9 cellular contexts compared by ENCODE assay signal in the genomic region with DNA sequence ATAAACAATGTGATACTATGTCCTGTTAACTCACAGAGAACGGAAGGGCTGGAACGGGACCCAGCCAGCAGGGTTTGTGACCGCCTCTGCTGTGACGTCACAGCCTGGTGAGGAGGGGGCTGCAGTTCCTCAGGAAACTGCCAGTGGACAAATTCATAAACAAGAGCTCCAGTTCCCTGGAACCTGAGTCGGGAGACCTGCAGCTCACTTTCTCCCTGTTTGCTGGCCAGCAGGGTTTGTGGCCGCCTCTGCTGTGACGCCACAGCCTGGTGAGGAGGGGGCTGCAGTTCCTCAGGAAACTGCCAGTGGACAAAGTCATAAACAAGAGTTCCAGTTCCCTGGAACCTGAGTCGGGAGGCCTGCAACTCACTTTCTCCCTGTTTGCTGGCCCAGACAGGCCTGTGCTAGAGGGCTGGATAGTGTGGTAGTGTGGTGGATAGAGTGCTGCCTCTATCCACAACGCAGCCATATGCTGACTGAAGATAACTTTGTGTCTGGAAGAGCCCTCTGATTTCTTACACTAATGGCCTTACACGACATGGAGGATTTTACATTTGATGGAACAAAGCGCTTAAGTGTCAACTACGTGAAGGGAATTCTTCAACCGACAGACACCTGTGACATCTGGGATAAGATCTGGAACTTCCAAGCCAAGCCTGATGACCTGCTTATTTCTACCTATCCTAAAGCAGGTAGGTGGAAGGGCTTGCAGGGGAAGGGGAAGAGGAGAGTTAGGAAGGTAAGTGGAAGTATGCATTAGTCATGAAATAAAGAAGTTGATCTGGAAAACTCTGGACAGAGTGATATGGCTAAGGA. TPM values are rescaled to one million over a fixed set of nuclear protein-coding genes. Genes with fewer than 3 reads are reported as not detected.
DNase-seq lines count a peak whose midpoint lies in the region; ATAC-seq, FAIRE-seq and TF ChIP-seq lines count a peak whose summit lies in the region.
"Had no signal": no experiment of that assay in that cellular context is flagged by ENCODE, and none has a peak within 500 bp of the region (broad histone marks: within the 10 kb centered on the region; RNA-seq: fewer than 3 reads in every experiment).

SULT1C4 (plus strand) TSS at position 140 of the 816 bp plus-strand sequence; CDS start at position 524, 384 bp downstream.

- CTCF ChIA-PET in Caco-2 (lab: Charles Lee) = no interaction called here
- CTCF ChIA-PET in K562 (lab: Yijun Ruan, JAX; ENCODE audit: low intra/inter-chr PET ratio) = no interaction called here
- CTCF ChIA-PET in activated naive CD4-positive, alpha-beta T cell treated with anti-CD3 and anti-CD28 coated beads for 36 hours (lab: Charles Lee) = interaction anchor here (1.1 kb wide), 1 partner anchor 14 kb away, joined by 3 read pairs; no protein-coding TSS in a partner anchor

- H3K27me3 Mint-ChIP-seq in Caco-2 (ENCODE audit: insufficient read depth, unreplicated experiment) = no peaks in the 10 kb centered on the region
- peaks cover 6% of the 10 kb centered on the region for H3K27me3 Mint-ChIP-seq in activated naive CD4-positive, alpha-beta T cell treated with anti-CD3 and anti-CD28 coated beads for 36 hours (ENCODE audit: low read depth)

- H3K9me1 ChIP-seq in K562 (ENCODE audit: control insufficient read depth, insufficient read depth, low read length) = no peaks in the 10 kb centered on the region

- H3K4me1 ChIP-seq in Caco-2 (no peaks in the 10 kb centered on the region), K562 (replicated peaks in 1 of 2; ENCODE audit: control insufficient read depth in 2 of 2, insufficient read depth in 2 of 2, low read length in 2 of 2) (peaks cover 5 to 8% of the 10 kb centered on the region in 2 experiments; a peak in 3 of 5 replicates)

- in situ Hi-C loops in K562 (cut with MboI) = no loop called here

- no peaks in the 10 kb centered on the region for H3K27me3 ChIP-seq in Caco-2 (replicated peaks; ENCODE audit: control insufficient read depth, insufficient read depth, low read length)
- no peaks in the 10 kb centered on the region for H3K27me3 ChIP-seq in K562 (ENCODE audit: control insufficient read depth in 2 of 2, insufficient read depth in 2 of 2, low read length in 2 of 2)

- H3K36me3 ChIP-seq in Caco-2 (ENCODE audit: control insufficient read depth, insufficient read depth, low read length) (no peaks in the 10 kb centered on the region), K562 (ENCODE audit: control insufficient read depth, insufficient read depth, low read length) (no peaks in the 10 kb centered on the region)

- H3K27ac ChIP-seq in K562 (ENCODE audit: extremely low read depth, low read depth, low read length) = 0 out of 3 replicates have a peak within 1 kb of the TSS, but pooled peaks have one; percentile 3

- peak within 1 kb of the TSS; percentile 70 for H3K27ac Mint-ChIP-seq in Caco-2 (ENCODE audit: unreplicated experiment)
- H3K27ac Mint-ChIP-seq in activated naive CD4-positive, alpha-beta T cell treated with anti-CD3 and anti-CD28 coated beads for 36 hours = no peak within 1 kb of the TSS

- H2AFZ ChIP-seq in K562 (ENCODE audit: low read depth, low read length) = peak within 1 kb of the TSS; percentile 82

- H3K4me1 Mint-ChIP-seq in Caco-2 (ENCODE audit: low read depth, unreplicated experiment) = peaks cover 19% of the 10 kb centered on the region
- H3K4me1 Mint-ChIP-seq in activated naive CD4-positive, alpha-beta T cell treated with anti-CD3 and anti-CD28 coated beads for 36 hours (ENCODE audit: low read depth) = peaks cover 3% of the 10 kb centered on the region

- TF ChIP-seq EP300 in K562 (IDR thresholded peaks at IDR 0.05; ENCODE audit: low read length) = no peak

- peak within 1 kb of the TSS; percentile 69 for H3K4me3 Mint-ChIP-seq in Caco-2 (ENCODE audit: unreplicated experiment)
- H3K4me3 Mint-ChIP-seq in activated naive CD4-positive, alpha-beta T cell treated with anti-CD3 and anti-CD28 coated beads for 36 hours = no peak within 1 kb of the TSS

- H3K9me3 Mint-ChIP-seq in Caco-2 (ENCODE audit: unreplicated experiment) = no peaks in the 10 kb centered on the region
- H3K9me3 Mint-ChIP-seq in activated naive CD4-positive, alpha-beta T cell treated with anti-CD3 and anti-CD28 coated beads for 36 hours = no peaks in the 10 kb centered on the region

- no peaks in the 10 kb centered on the region for H3K9me3 ChIP-seq in Caco-2
- no peaks in the 10 kb centered on the region for H3K9me3 ChIP-seq in K562 (replicated peaks; ENCODE audit: control insufficient read depth, insufficient read depth, low read depth, low read length)
- no peaks in the 10 kb centered on the region for H3K9me3 ChIP-seq in iPS-18c (ENCODE audit: control insufficient read depth, insufficient read depth, low read length)

- no peak for TF ChIP-seq RAD21 in K562 (CRISPR knock-in tag; conservative IDR thresholded peaks at IDR 0.05 in 1 of 2, IDR thresholded peaks at IDR 0.05 in 1 of 2)

- POLR2A ChIA-PET in Caco-2 (lab: Charles Lee) = no interaction called here
- POLR2A ChIA-PET in K562 (lab: Yijun Ruan, JAX) = no interaction called here

- TF ChIP-seq CTCF in Caco-2 (IDR thresholded peaks at IDR 0.05; ENCODE audit: insufficient read depth in 1 of 2, low read depth in 1 of 2, low read length in 1 of 2, severe bottlenecking in 1 of 2, unreplicated experiment in 1 of 2) (no peak), K562 (IDR thresholded peaks at IDR 0.05 in 2 of 3, conservative IDR thresholded peaks at IDR 0.05 in 1 of 3; ENCODE audit: insufficient read depth in 2 of 3, low read depth in 1 of 3, low read length in 3 of 3) (no peak)

- DNase-seq in Caco-2 = peak; percentile 42 to 53
- DNase-seq in K562 (ENCODE audit: extremely low read depth in 1 of 4, low spot score in 3 of 4) = peak in 2 of 4 experiments; percentile 29 to 37
- DNase-seq in pons (ENCODE audit: low spot score) = peak; percentile 45
- no peak for DNase-seq in activated naive CD4-positive, alpha-beta T cell treated with anti-CD3 and anti-CD28 coated beads for 36 hours
- DNase-seq in NCI-H1436 treated with DMSO at 0.1 percent for 48 hours (lab: John Stamatoyannopoulos, UW) = no peak
- DNase-seq in H54 (ENCODE audit: insufficient read length, low spot score) = no peak
- DNase-seq in NCI-H2107 (lab: John Stamatoyannopoulos, UW) = no peak
- DNase-seq: NCI-H1694 treated with DMSO at 0.1 percent for 48 hours had no signal

- ATAC-seq in K562 = peak; percentile 86

- intact Hi-C loops in Caco-2 (cut with micrococcal nuclease; ENCODE audit: unreplicated experiment) = loop anchor here (1.0 to 5.0 kb wide), 3 partner anchors 7 to 69 kb away; partner anchors contain the start of gene GCC2
- intact Hi-C loops in K562 (cut with micrococcal nuclease) = no loop called here
- intact Hi-C loops in activated naive CD4-positive, alpha-beta T cell treated with anti-CD3 and anti-CD28 coated beads for 36 hours (cut with micrococcal nuclease) = no loop called here

- no peaks in the 10 kb centered on the region for H3K79me2 ChIP-seq in K562 (ENCODE audit: control insufficient read depth, insufficient read depth, low read length)

- FAIRE-seq in K562 (lab: Jason Lieb, UNC) = peak; percentile 64
- no peak for FAIRE-seq in H54 (lab: Jason Lieb, UNC)

- peaks cover 6% of the 10 kb centered on the region for H3K36me3 Mint-ChIP-seq in Caco-2 (ENCODE audit: insufficient read depth, unreplicated experiment)
- H3K36me3 Mint-ChIP-seq in activated naive CD4-positive, alpha-beta T cell treated with anti-CD3 and anti-CD28 coated beads for 36 hours (ENCODE audit: low read depth) = no peaks in the 10 kb centered on the region

- BruUV-seq in Caco-2 (replicated peaks; lab: Mats Ljungman, UMichigan) (TSS peak; percentile 49), K562 (replicated peaks; lab: Mats Ljungman, UMichigan) (no TSS peak)

- peak within 1 kb of the TSS; percentile 19 to 71; a peak in 3 of 4 replicates for H3K9ac ChIP-seq in K562 (ENCODE audit: insufficient read depth in 1 of 2, low read depth in 2 of 2, low read length in 2 of 2)

- H3K4me2 ChIP-seq in K562 (ENCODE audit: insufficient read depth, low read length) = peak within 1 kb of the TSS; percentile 34; the same call in 1 of the 2 replicates

- no peak for TF ChIP-seq POLR2A in K562 (conservative IDR thresholded peaks at IDR 0.05)
- TF ChIP-seq POLR2A in H54 (IDR thresholded peaks at IDR 0.05; ENCODE audit: low read depth, low read length) = no peak

- H4K20me1 ChIP-seq in K562 (replicated peaks; ENCODE audit: control insufficient read depth, insufficient read depth, low read length) = no peaks in the 10 kb centered on the region

- 28% methylated on average over 12 of the region's 13 CpGs for WGBS in K562 (ENCODE audit: insufficient coverage, low coverage, missing lambda C conversion rate)

- H3K4me3 ChIP-seq in Caco-2 (ENCODE audit: low read depth, low read length) (peak within 1 kb of the TSS; percentile 25), K562 (no peak within 1 kb of the TSS), iPS-18c (ENCODE audit: insufficient read depth, low read depth, low read length) (peak within 1 kb of the TSS; percentile 12)

TF ChIP-seq in K562, 482 proteins besides CTCF, POLR2A, EP300 and RAD21 (continues in another document):
- TF ChIP-seq ZNF263 (CRISPR knock-in tag; IDR thresholded peaks at IDR 0.05; ENCODE audit: borderline replicate concordance) (no peak), CREB1 (IDR thresholded peaks at IDR 0.05) (0 out of 2 replicates have a peak, but pooled peaks have one; percentile 30), CREB1 (CRISPR knock-in tag; IDR thresholded peaks at IDR 0.05) (0 out of 2 replicates have a peak, but pooled peaks have one; percentile 17)

RNA-seq across cellular contexts. Expression of gene SULT1C4, which starts in this region (rescaled TPM):
- total RNA-seq in Caco-2 (2022) (4.0 and 5.1 TPM in 2 replicates), K562 (2014; rRNA removed) (not detected in 2 replicates), K562 (2014; rRNA removed; fragmentation: Illumina TruSeq; extraction: Trizol) (0.10 TPM in 1 of 2 replicates, not detected in the other), K562 (2015; rRNA removed; fragmentation: Illumina TruSeq; extraction: Trizol) (0.14 TPM in 1 of 2 replicates, not detected in the other), K562 (2021) (not detected in 2 replicates)
- 0.32 and 0.46 TPM in 2 replicates for total RNA-seq in K562 (2011; cell fraction: chromatin; rRNA removed; ENCODE audit: low replicate concordance)
- 0.26 TPM in 1 of 2 replicates, not detected in the other for total RNA-seq in K562 (2011; cell fraction: nucleolus; rRNA removed)
- total RNA-seq in K562 (2011; cell fraction: nucleoplasm; rRNA removed) = not detected in 2 replicates
- polyA plus RNA-seq in K562 (2011; rRNA removed) (0.07 TPM in 1 of 2 replicates, not detected in the other), K562 (2014; fragmentation: Illumina TruSeq; extraction: Trizol) (0.06 TPM in 1 of 2 replicates, not detected in the other), K562 (2014; fragmentation: Nextera tagmentation; extraction: Ambion mirVana) (under 1 TPM in 1 of 2 experiments, not detected in 1; 0.04 TPM), K562 (2014; rRNA removed) (0.12 TPM in 1 of 2 replicates, not detected in the other)
- 0.03 TPM in 1 of 2 replicates, not detected in the other for polyA plus RNA-seq in K562 (2011; cell fraction: cytosol; rRNA removed)
- 0.10 TPM in 1 of 2 replicates, not detected in the other for polyA plus RNA-seq in K562 (2011; cell fraction: nucleus; rRNA removed)
- 0.05 and 0.10 TPM in 2 replicates for polyA plus RNA-seq in K562 (2012)
- polyA minus RNA-seq in K562 (2011; rRNA and poly(A)+ RNA removed) = 0.12 and 0.14 TPM in 2 replicates
- not detected in 2 replicates for polyA minus RNA-seq in K562 (2011; cell fraction: cytosol; rRNA and poly(A)+ RNA removed)
- not detected in 2 replicates for polyA minus RNA-seq in K562 (2011; cell fraction: nucleus; rRNA and poly(A)+ RNA removed)
- total RNA-seq in activated naive CD4-positive, alpha-beta T cell treated with anti-CD3 and anti-CD28 coated beads for 36 hours = not detected

Comparison
In these comparisons a context has a peak if more than half of its experiments do, and no peak if none do; other contexts are left out.
1. Peak in ATAC-seq, H3K27ac ChIP-seq, H3K9ac ChIP-seq and H3K4me2 ChIP-seq in K562; RNA of the gene not detected or under 1 TPM.
2. DNase-seq: peak in Caco-2 (2 of 2) and pons (single experiment); none in activated naive CD4-positive, alpha-beta T cell treated with anti-CD3 and anti-CD28 coated beads for 36 hours (single experiment), NCI-H1436 treated with DMSO at 0.1 percent for 48 hours (single experiment), H54 (single experiment) and NCI-H2107 (single experiment).